14 cellular contexts compared by ENCODE assay signal in the genomic region with DNA sequence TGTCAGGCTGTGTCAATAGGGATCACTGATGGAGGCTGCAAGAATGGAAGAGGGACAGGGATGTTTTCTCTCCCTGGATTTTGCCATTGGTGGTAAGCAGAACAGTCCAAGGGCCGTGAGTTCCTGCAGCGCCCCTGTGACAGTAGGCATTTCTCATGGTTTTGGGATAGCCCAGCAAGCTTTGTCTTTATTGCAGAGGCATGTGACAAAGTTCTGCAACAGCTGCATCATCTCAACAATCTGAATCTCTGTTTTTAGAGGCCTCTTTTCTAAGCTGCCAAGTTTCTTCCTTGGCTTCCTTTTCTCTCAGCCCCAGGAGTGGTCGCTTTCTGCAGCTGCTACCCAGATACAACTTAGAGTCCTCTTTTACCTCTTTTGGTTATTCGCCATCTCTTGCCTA.
DNase-seq lines count a peak whose midpoint lies in the region; ATAC-seq and TF ChIP-seq lines count a peak whose summit lies in the region.
"Had no signal": no experiment of that assay in that cellular context is flagged by ENCODE, and none has a peak within 500 bp of the region (broad histone marks: within the 10 kb centered on the region; RNA-seq: fewer than 3 reads in every experiment).

No MANE protein-coding gene starts in this region.

- ATAC-seq in GM21619 (IDR thresholded peaks at IDR 0.05; ENCODE audit: unreplicated experiment) = no peak
- ATAC-seq: CD8-positive, alpha-beta T cell had no signal

- no peaks in the 10 kb centered on the region for H3K4me1 Mint-ChIP-seq in activated CD4-positive, alpha-beta T cell treated with anti-CD3 and anti-CD28 coated beads, Interleukin-2, amount 10 ng/mL, durations not matched to agents 24 days and 14 days
- H3K4me1 Mint-ChIP-seq: CD14-positive monocyte had no signal

- intact Hi-C loops in activated CD4-positive, alpha-beta T cell treated with anti-CD3 and anti-CD28 coated beads, Interleukin-2, amount 10 ng/mL, durations not matched to agents 24 days and 14 days (cut with micrococcal nuclease) = no loop called here

- H3K9me3 Mint-ChIP-seq in activated CD4-positive, alpha-beta T cell treated with anti-CD3 and anti-CD28 coated beads, Interleukin-2, amount 10 ng/mL, durations not matched to agents 24 days and 14 days = peaks cover 3% of the 10 kb centered on the region

- peaks cover 2% of the 10 kb centered on the region for H3K27me3 Mint-ChIP-seq in activated CD4-positive, alpha-beta T cell treated with anti-CD3 and anti-CD28 coated beads, Interleukin-2, amount 10 ng/mL, durations not matched to agents 24 days and 14 days

- no peak overlapping the region for H3K27ac Mint-ChIP-seq in activated CD4-positive, alpha-beta T cell treated with anti-CD3 and anti-CD28 coated beads, Interleukin-2, amount 10 ng/mL, durations not matched to agents 24 days and 14 days
- H3K27ac Mint-ChIP-seq: CD14-positive monocyte; CD8-positive, alpha-beta T cell had no signal

- H3K36me3 Mint-ChIP-seq in activated CD4-positive, alpha-beta T cell treated with anti-CD3 and anti-CD28 coated beads, Interleukin-2, amount 10 ng/mL, durations not matched to agents 24 days and 14 days (ENCODE audit: low read depth) = no peaks in the 10 kb centered on the region
- H3K36me3 Mint-ChIP-seq: CD14-positive monocyte; CD8-positive, alpha-beta T cell had no signal

- no peak overlapping the region for H3K4me3 Mint-ChIP-seq in activated CD4-positive, alpha-beta T cell treated with anti-CD3 and anti-CD28 coated beads, Interleukin-2, amount 10 ng/mL, durations not matched to agents 24 days and 14 days
- H3K4me3 Mint-ChIP-seq: CD14-positive monocyte; CD8-positive, alpha-beta T cell had no signal

- DNase-seq in activated CD4-positive, alpha-beta T cell treated with anti-CD3 and anti-CD28 coated beads, Interleukin-2, amount 10 ng/mL, durations not matched to agents 24 days and 14 days = peak; percentile 9
- no peak for DNase-seq in activated CD4-positive, alpha-beta T cell treated with anti-CD3 and anti-CD28 coated beads for 1 hour
- DNase-seq in fibroblast of pulmonary artery (ENCODE audit: low read depth) (peak; percentile 35), myocyte (ENCODE audit: low read depth) (peak; percentile 35), H4 (ENCODE audit: low spot score) (no peak), medulla oblongata (ENCODE audit: extremely low spot score) (no peak)
- DNase-seq: CD8-positive, alpha-beta T cell; COR-L47; DMS153; DMS79 treated with DMSO at 0.1 percent for 48 hours; EL; GDM1 had no signal

- H3K4me3 ChIP-seq in fibroblast of pulmonary artery (replicated peaks; ENCODE audit: low read depth, low read length) = no peak overlapping the region

- TF ChIP-seq CTCF in fibroblast of pulmonary artery (IDR thresholded peaks at IDR 0.05; ENCODE audit: low read length, missing control alignments) = no peak

Comparison
In these comparisons a context has a peak if more than half of its experiments do, and no peak if none do; other contexts are left out.
1. DNase-seq: peak in activated CD4-positive, alpha-beta T cell treated with anti-CD3 and anti-CD28 coated beads, Interleukin-2, amount 10 ng/mL, durations not matched to agents 24 days and 14 days (single experiment), fibroblast of pulmonary artery (single experiment) and myocyte (single experiment); none in activated CD4-positive, alpha-beta T cell treated with anti-CD3 and anti-CD28 coated beads for 1 hour (single experiment), H4 (single experiment) and medulla oblongata (single experiment).